Comparison of ENCODE assay signal across 11 cellular contexts in genomic region chr5:72065751-72066255, GRCh38. TPM values are rescaled to one million over a fixed set of nuclear protein-coding genes. Genes with fewer than 3 reads are reported as not detected.
DNase-seq lines count a peak whose midpoint lies in the region; ATAC-seq lines count a peak whose summit lies in the region.
"Had no signal": no experiment of that assay in that cellular context is flagged by ENCODE, and none has a peak within 500 bp of the region (broad histone marks: within the 10 kb centered on the region; RNA-seq: fewer than 3 reads in every experiment).

No MANE protein-coding gene starts in this region.

- H3K4me1 Mint-ChIP-seq in T-cell: no peaks in the 10 kb centered on the region
- H3K4me1 Mint-ChIP-seq in activated T-helper 2 cell treated with anti-CD3 and anti-CD28 coated beads, Interferon-gamma antibody, Interleukin-2, Interleukin-4, amounts not matched to agents 10 μg/mL and 5 μg/mL and 100 μg/mL, durations not matched to agents 14 hours and 24 hours and 36 hours (ENCODE audit: low read depth): no peaks in the 10 kb centered on the region

- H3K27me3 Mint-ChIP-seq in T-cell: peaks cover 11 to 16% of the 10 kb centered on the region in 2 donors
- H3K27me3 Mint-ChIP-seq in activated T-helper 2 cell treated with anti-CD3 and anti-CD28 coated beads, Interferon-gamma antibody, Interleukin-2, Interleukin-4, amounts not matched to agents 10 μg/mL and 5 μg/mL and 100 μg/mL, durations not matched to agents 14 hours and 24 hours and 36 hours (ENCODE audit: low read depth): no peaks in the 10 kb centered on the region

- H3K4me1 ChIP-seq in SJSA1 (replicated peaks) (peaks cover 31% of the 10 kb centered on the region), iPS-15b (ENCODE audit: control insufficient read depth, insufficient read depth, low read length) (peaks cover 35% of the 10 kb centered on the region)

- H3K4me3 ChIP-seq in SJSA1 (no peak overlapping the region), iPS-15b (ENCODE audit: low read depth, low read length) (no peak overlapping the region)

- H3K4me3 Mint-ChIP-seq in T-cell: no peak overlapping the region
- H3K4me3 Mint-ChIP-seq in activated T-helper 2 cell treated with anti-CD3 and anti-CD28 coated beads, Interferon-gamma antibody, Interleukin-2, Interleukin-4, amounts not matched to agents 10 μg/mL and 5 μg/mL and 100 μg/mL, durations not matched to agents 14 hours and 24 hours and 36 hours (ENCODE audit: low read depth): no peak overlapping the region

- intact Hi-C loops in activated T-helper 2 cell treated with anti-CD3 and anti-CD28 coated beads, Interferon-gamma antibody, Interleukin-2, Interleukin-4, amounts not matched to agents 10 μg/mL and 5 μg/mL and 100 μg/mL, durations not matched to agents 14 hours and 24 hours and 36 hours (cut with micrococcal nuclease): no loop called here

- POLR2A ChIA-PET in T-cell (lab: Charles Lee): no interaction called here

- ATAC-seq in GM18858 (IDR thresholded peaks at IDR 0.05; ENCODE audit: unreplicated experiment) (no peak), T-cell (replicated peaks in 1 of 4) (no peak), HG02623 (IDR thresholded peaks at IDR 0.05; ENCODE audit: unreplicated experiment) (no peak)

- H3K36me3 ChIP-seq in SJSA1: no peaks in the 10 kb centered on the region
- no peaks in the 10 kb centered on the region for H3K36me3 ChIP-seq in iPS-15b (ENCODE audit: control insufficient read depth, insufficient read depth, low read length)

- peak overlapping the region; percentile 95 for H3K27ac ChIP-seq in SJSA1
- H3K27ac ChIP-seq: C4-2B had no signal

- CTCF ChIA-PET in T-cell (lab: Charles Lee): no interaction called here

- no peaks in the 10 kb centered on the region for H3K9me3 Mint-ChIP-seq in T-cell
- no peaks in the 10 kb centered on the region for H3K9me3 Mint-ChIP-seq in activated T-helper 2 cell treated with anti-CD3 and anti-CD28 coated beads, Interferon-gamma antibody, Interleukin-2, Interleukin-4, amounts not matched to agents 10 μg/mL and 5 μg/mL and 100 μg/mL, durations not matched to agents 14 hours and 24 hours and 36 hours

- H3K36me3 Mint-ChIP-seq in T-cell: no peaks in the 10 kb centered on the region
- H3K36me3 Mint-ChIP-seq in activated T-helper 2 cell treated with anti-CD3 and anti-CD28 coated beads, Interferon-gamma antibody, Interleukin-2, Interleukin-4, amounts not matched to agents 10 μg/mL and 5 μg/mL and 100 μg/mL, durations not matched to agents 14 hours and 24 hours and 36 hours (ENCODE audit: low read depth): no peaks in the 10 kb centered on the region

- peak; percentile 27 for DNase-seq in AG20443 (ENCODE audit: low spot score)
- peak; percentile 77 to 98 (median 91) for DNase-seq in NCI-H1417 (lab: John Stamatoyannopoulos, UW)
- peak in 1 of 2 experiments; percentile 18 for DNase-seq in SJSA1 (ENCODE audit: low read depth in 1 of 2, low spot score in 2 of 2)
- no peak for DNase-seq in T-cell
- no peak for DNase-seq in activated T-helper 2 cell treated with anti-CD3 and anti-CD28 coated beads, Interferon-gamma antibody, Interleukin-2, Interleukin-4, amounts not matched to agents 10 μg/mL and 5 μg/mL and 100 μg/mL, durations not matched to agents 14 hours and 24 hours and 36 hours (ENCODE audit: low spot score)
- DNase-seq: activated gamma-delta T cell, Karpas-422 had no signal

- peak overlapping the region; percentile 56 for H3K9ac ChIP-seq in iPS-15b (ENCODE audit: low read depth, low read length)

- H3K9me3 ChIP-seq in SJSA1 (replicated peaks): no peaks in the 10 kb centered on the region
- H3K9me3 ChIP-seq in iPS-15b (ENCODE audit: control insufficient read depth, insufficient read depth, low read length): no peaks in the 10 kb centered on the region

- no peak overlapping the region for H3K27ac Mint-ChIP-seq in T-cell
- H3K27ac Mint-ChIP-seq in activated T-helper 2 cell treated with anti-CD3 and anti-CD28 coated beads, Interferon-gamma antibody, Interleukin-2, Interleukin-4, amounts not matched to agents 10 μg/mL and 5 μg/mL and 100 μg/mL, durations not matched to agents 14 hours and 24 hours and 36 hours: no peak overlapping the region

- H3K27me3 ChIP-seq in SJSA1 (replicated peaks) (no peaks in the 10 kb centered on the region), iPS-15b (ENCODE audit: control insufficient read depth, insufficient read depth, low read length) (no peaks in the 10 kb centered on the region)

RNA-seq across cellular contexts. Expression of gene MAP1B, which starts 41.5 kb away (rescaled TPM):
- 93.8 and 195 TPM in 2 replicates for total RNA-seq in SJSA1 (2014; rRNA removed; shearing (Covaris generic))
- total RNA-seq in T-cell: under 1 TPM in 3 of 5 donors, not detected in 2; 0.33 to 0.98 (median 0.47) TPM
- total RNA-seq in activated T-helper 2 cell treated with anti-CD3 and anti-CD28 coated beads, Interferon-gamma antibody, Interleukin-2, Interleukin-4, amounts not matched to agents 10 μg/mL and 5 μg/mL and 100 μg/mL, durations not matched to agents 14 hours and 24 hours and 36 hours: 0.32 and 0.57 TPM in 2 replicates

Comparison
In these comparisons a context has a peak if more than half of its experiments do, and no peak if none do; other contexts are left out.
1. DNase-seq: peak in AG20443 (single experiment) and NCI-H1417 (3 of 3); none in T-cell (0 of 34) and activated T-helper 2 cell treated with anti-CD3 and anti-CD28 coated beads, Interferon-gamma antibody, Interleukin-2, Interleukin-4, amounts not matched to agents 10 μg/mL and 5 μg/mL and 100 μg/mL, durations not matched to agents 14 hours and 24 hours and 36 hours (single experiment).
2. RNA of gene MAP1B, which starts 41.5 kb away (total RNA-seq): 93.8 to 195 TPM in SJSA1; 0.32 to 0.57 TPM in activated T-helper 2 cell treated with anti-CD3 and anti-CD28 coated beads, Interferon-gamma antibody, Interleukin-2, Interleukin-4, amounts not matched to agents 10 μg/mL and 5 μg/mL and 100 μg/mL, durations not matched to agents 14 hours and 24 hours and 36 hours and 0.33 to 0.98 TPM in T-cell; every median in the first group is over 10 times any median in the second.